ENCODE assay signal across 8 cellular contexts in the genomic region with DNA sequence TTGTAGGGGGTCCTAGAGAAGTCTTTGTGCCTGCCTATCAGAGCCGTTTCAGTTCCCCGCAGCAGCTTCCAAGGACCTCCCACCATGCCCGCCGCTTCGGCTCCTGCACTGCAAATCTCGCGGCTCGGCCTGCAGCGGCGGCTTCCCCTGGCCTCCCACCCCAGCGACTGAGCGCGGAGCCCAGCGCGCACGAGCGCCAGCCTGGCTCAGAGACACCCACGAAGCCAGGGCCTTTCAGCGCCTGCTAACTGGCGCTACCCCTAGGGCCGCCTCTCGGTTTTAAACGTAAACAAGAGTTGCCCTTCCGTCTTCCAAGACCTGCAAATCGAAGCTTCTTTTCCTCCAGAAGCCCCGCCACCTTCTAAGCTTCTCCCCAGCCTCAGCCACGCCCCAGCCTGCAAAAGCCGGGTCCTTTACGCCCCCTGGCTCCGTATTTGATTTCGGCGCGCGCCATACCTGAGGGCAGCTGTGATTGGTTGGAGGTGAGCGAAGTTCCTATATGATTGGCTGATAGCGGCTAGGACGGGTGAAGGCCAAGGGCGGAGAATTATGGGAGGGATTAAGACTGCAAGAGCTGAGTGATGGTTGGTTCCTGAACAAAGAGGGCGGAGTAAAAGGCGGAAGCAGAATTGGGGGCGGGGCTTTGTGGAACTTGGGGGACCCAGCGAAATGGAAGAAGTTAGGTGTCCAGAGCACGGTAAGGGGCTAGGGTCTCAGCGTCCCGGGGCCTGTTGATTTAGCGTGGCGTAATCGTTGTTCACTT. TPM values are rescaled to one million over a fixed set of nuclear protein-coding genes. Genes with fewer than 3 reads are reported as not detected.
A peak's percentile ranks its signal among the peaks of the same experiment; 100 is the strongest.
DNase-seq lines count a peak whose midpoint lies in the region; ATAC-seq and TF ChIP-seq lines count a peak whose summit lies in the region.

A gene (plus strand): TSS at position 649 of the 763 bp plus-strand sequence. CDS start 21 bp downstream, at position 670.

- TF ChIP-seq POLR2A in adrenal gland (IDR thresholded peaks at IDR 0.05): peak in 1 of 2 donors; percentile 61

- intact Hi-C loops in adrenal gland (cut with DNase I): loop anchor here (5.0 to 10.0 kb wide), 5 partner anchors 145 to 325 kb away; no protein-coding TSS in a partner anchor
- intact Hi-C loops in left cardiac atrium (cut with DNase I): loop anchor here in 1 of 2 donors (5.0 kb wide), 1 partner anchor 488 kb away; a partner anchor contains a TSS
- intact Hi-C loops in posterior vena cava (cut with DNase I): loop anchor here (10.0 kb wide), 3 partner anchors 205 to 485 kb away; a partner anchor contains a TSS

- H3K4me3 ChIP-seq in adrenal gland: peak within 1 kb of the TSS; percentile 19 to 99 (median 72)

- H3K9me3 ChIP-seq in adrenal gland (replicated peaks in 1 of 3): no peaks in the 10 kb centered on the region

- peak within 1 kb of the TSS in 4 of 5 donors; percentile 52 to 81 (median 70) for H3K27ac ChIP-seq in adrenal gland

- ATAC-seq in HG02852 (IDR thresholded peaks at IDR 0.05; ENCODE audit: unreplicated experiment) (peak; percentile 91), left cardiac atrium (peak; percentile 99)

- DNase-seq in GM13976 (ENCODE audit: low spot score): peak; percentile 96
- peak; percentile 96 for DNase-seq in NCI-H1436 treated with DMSO at 0.1 percent for 48 hours (lab: John Stamatoyannopoulos, UW)
- DNase-seq in T follicular helper cell (ENCODE audit: low read depth): peak; percentile 92
- peak; percentile 93 to 98 (median 97) for DNase-seq in adrenal gland
- DNase-seq in left cardiac atrium: peak; percentile 91
- peak; percentile 97 for DNase-seq in posterior vena cava (ENCODE audit: low spot score)
- DNase-seq in ureter (ENCODE audit: low spot score): peak; percentile 97

- TF ChIP-seq CTCF in GM13976 (IDR thresholded peaks at IDR 0.05; ENCODE audit: borderline replicate concordance, control extremely low read depth, extremely low read depth, insufficient read depth, missing control alignments): peak; percentile 11
- TF ChIP-seq CTCF in adrenal gland (IDR thresholded peaks at IDR 0.05): peak; percentile 14 to 53 (median 32)

- 0% methylated on average over 22 to 48 of the region's 48 CpGs for WGBS in adrenal gland, 4 donors

- H3K36me3 ChIP-seq in adrenal gland (replicated peaks in 1 of 2): peaks cover 0 to 7% of the 10 kb centered on the region in 2 donors

- peaks cover 0 to 14% of the 10 kb centered on the region in 2 donors for H3K4me1 ChIP-seq in adrenal gland (replicated peaks in 1 of 2)

- no peaks in the 10 kb centered on the region for H3K27me3 ChIP-seq in adrenal gland

- in situ Hi-C loops in GM13976 (cut with MboI; ENCODE audit: low sequenced_read_pairs, unreplicated experiment): loop anchor here (10.0 kb wide), 4 partner anchors 55 to 495 kb away; no protein-coding TSS in a partner anchor

RNA-seq across cellular contexts. Expression of the gene that starts here (rescaled TPM):
- total RNA-seq in adrenal gland (10 to 100 TPM; 10.3 to 26.3 (median 21.0) TPM), left cardiac atrium (1 to 10 TPM; 8.0 to 9.4 TPM), posterior vena cava (10 to 100 TPM; 16.3 to 18.1 TPM), ureter (25.1 TPM)
- 10 to 100 TPM in 1 of 3 donors, 1 to 10 TPM in 2; 3.5 to 15.0 (median 3.9) TPM for polyA plus RNA-seq in adrenal gland

Comparison
In these comparisons a context has a peak if more than half of its experiments do, and no peak if none do; other contexts are left out.
1. Peak in every context shown above with its lines: DNase-seq, ATAC-seq, H3K4me3 ChIP-seq and H3K27ac ChIP-seq.